In genomic region chr6:140572129-140572528, GRCh38 we compare ENCODE assay signal across 10 cellular contexts.
DNase-seq lines count a peak whose midpoint lies in the region; ATAC-seq and TF ChIP-seq lines count a peak whose summit lies in the region.
"Had no signal": no experiment of that assay in that cellular context is flagged by ENCODE, and none has a peak within 500 bp of the region (broad histone marks: within the 10 kb centered on the region; RNA-seq: fewer than 3 reads in every experiment).

No MANE protein-coding gene starts in this region.

- H3K27ac Mint-ChIP-seq in T-helper 2 cell treated with Interferon-gamma antibody and Interleukin-4, amounts not matched to agents 5 μg/mL and 100 μg/mL, for 36 hours = no peak overlapping the region

- H2AFZ ChIP-seq in SK-N-SH (ENCODE audit: low read depth) (peak overlapping the region; percentile 77), smooth muscle cell (ENCODE audit: low read depth) (peak overlapping the region; percentile 28)

- H3K9me3 ChIP-seq in SK-N-SH (no peaks in the 10 kb centered on the region), smooth muscle cell (replicated peaks; ENCODE audit: low read depth) (no peaks in the 10 kb centered on the region)
- H3K9me3 ChIP-seq: esophagus squamous epithelium had no signal

- H3K4me3 ChIP-seq in SK-N-SH (ENCODE audit: low read depth in 2 of 2, low read length in 1 of 2) (no peak overlapping the region), fibroblast of mammary gland (ENCODE audit: control insufficient read depth, low read depth, low read length) (no peak overlapping the region), smooth muscle cell (no peak overlapping the region)
- H3K4me3 ChIP-seq: esophagus squamous epithelium had no signal

- H3F3A ChIP-seq in SK-N-SH (replicated peaks; ENCODE audit: insufficient read depth) (peaks cover 41% of the 10 kb centered on the region), smooth muscle cell (ENCODE audit: low read depth) (no peaks in the 10 kb centered on the region)

- H3K9ac ChIP-seq in SK-N-SH = peak overlapping the region; percentile 64; the same call in 1 of the 2 replicates
- no peak overlapping the region for H3K9ac ChIP-seq in smooth muscle cell (ENCODE audit: low read depth)

- peaks cover 0 to 10% of the 10 kb centered on the region in 2 experiments for H3K36me3 ChIP-seq in SK-N-SH (replicated peaks in 1 of 2; ENCODE audit: control insufficient read depth in 1 of 2, insufficient read depth in 2 of 2, low read length in 1 of 2)
- H3K36me3 ChIP-seq in smooth muscle cell (ENCODE audit: low read depth) = no peaks in the 10 kb centered on the region
- H3K36me3 ChIP-seq: esophagus squamous epithelium had no signal

- H3K36me3 Mint-ChIP-seq in T-helper 2 cell treated with Interferon-gamma antibody and Interleukin-4, amounts not matched to agents 5 μg/mL and 100 μg/mL, for 36 hours (ENCODE audit: low read depth) = peaks cover 1% of the 10 kb centered on the region

- no peaks in the 10 kb centered on the region for H3K27me3 ChIP-seq in SK-N-SH (ENCODE audit: insufficient read depth)
- H3K27me3 ChIP-seq in smooth muscle cell (ENCODE audit: low read depth) = no peaks in the 10 kb centered on the region
- H3K27me3 ChIP-seq: esophagus squamous epithelium had no signal

- TF ChIP-seq CTCF in SK-N-SH (IDR thresholded peaks at IDR 0.05) (no peak), fibroblast of mammary gland (conservative IDR thresholded peaks at IDR 0.05; ENCODE audit: control insufficient read depth, insufficient read depth, low read depth, low read length) (no peak), smooth muscle cell (IDR thresholded peaks at IDR 0.05; ENCODE audit: borderline replicate concordance, insufficient read depth, poor library complexity, severe bottlenecking) (no peak)

- peaks cover 4% of the 10 kb centered on the region for H3K9me3 Mint-ChIP-seq in T-helper 2 cell treated with Interferon-gamma antibody and Interleukin-4, amounts not matched to agents 5 μg/mL and 100 μg/mL, for 36 hours

- POLR2A ChIA-PET in SK-N-SH (lab: Yijun Ruan, JAX) = no interaction called here

- H3K4me3 Mint-ChIP-seq in T-helper 2 cell treated with Interferon-gamma antibody and Interleukin-4, amounts not matched to agents 5 μg/mL and 100 μg/mL, for 36 hours = peak overlapping the region; percentile 7

- H3K4me1 ChIP-seq in SK-N-SH (ENCODE audit: control insufficient read depth in 1 of 2, insufficient read depth in 2 of 2, low read depth in 1 of 2, low read length in 1 of 2) = peaks cover 0 to 17% of the 10 kb centered on the region in 2 experiments; a peak in 3 of 4 replicates
- no peaks in the 10 kb centered on the region for H3K4me1 ChIP-seq in smooth muscle cell (ENCODE audit: low read depth)

- peaks cover 20% of the 10 kb centered on the region for H3K4me1 Mint-ChIP-seq in T-helper 2 cell treated with Interferon-gamma antibody and Interleukin-4, amounts not matched to agents 5 μg/mL and 100 μg/mL, for 36 hours (ENCODE audit: low read depth)

- no peak for TF ChIP-seq RAD21 in SK-N-SH (IDR thresholded peaks at IDR 0.05; ENCODE audit: low read length)

- CTCF ChIA-PET in SK-N-SH (lab: Yijun Ruan, JAX) = interaction anchor here (0.6 kb wide), 1 partner anchor 33 kb away, joined by 3 read pairs; no protein-coding TSS in a partner anchor

- H4K20me1 ChIP-seq in SK-N-SH (ENCODE audit: insufficient read depth) (no peaks in the 10 kb centered on the region), smooth muscle cell (ENCODE audit: low read depth) (no peaks in the 10 kb centered on the region)

- no peak for DNase-seq in T-helper 2 cell treated with Interferon-gamma antibody and Interleukin-4, amounts not matched to agents 5 μg/mL and 100 μg/mL, for 36 hours (ENCODE audit: low spot score)
- DNase-seq in T-helper 2 cell (no peak), SK-N-SH (no peak), fibroblast of mammary gland (ENCODE audit: low read depth) (peak; percentile 94), smooth muscle cell (lab: John Stamatoyannopoulos, UW; ENCODE audit: unreplicated experiment) (no peak), DMS53 (lab: John Stamatoyannopoulos, UW) (no peak)
- no peak for DNase-seq in activated CD4-positive, alpha-beta T cell treated with anti-CD3 and anti-CD28 coated beads, Interleukin-2, amount 50 U/mL, for 48 hours
- DNase-seq: esophagus squamous epithelium, occipital lobe had no signal

- ATAC-seq in GM18858 (IDR thresholded peaks at IDR 0.05; ENCODE audit: unreplicated experiment) = no peak

- peak overlapping the region; percentile 94 to 95; a peak in 3 of 4 replicates for H3K27ac ChIP-seq in SK-N-SH (ENCODE audit: low read depth in 2 of 2, low read length in 1 of 2)
- peak overlapping the region; percentile 60 for H3K27ac ChIP-seq in smooth muscle cell (ENCODE audit: low read depth)
- H3K27ac ChIP-seq: esophagus squamous epithelium had no signal

- H3K79me2 ChIP-seq in SK-N-SH (ENCODE audit: insufficient read depth) = no peaks in the 10 kb centered on the region; the same call in 1 of the 2 replicates
- H3K79me2 ChIP-seq in smooth muscle cell (ENCODE audit: low read depth) = no peaks in the 10 kb centered on the region

- H3K4me2 ChIP-seq in SK-N-SH = peak overlapping the region; percentile 53; the same call in 1 of the 2 replicates
- peak overlapping the region; percentile 23 for H3K4me2 ChIP-seq in smooth muscle cell

- TF ChIP-seq EP300 in SK-N-SH (IDR thresholded peaks at IDR 0.05; ENCODE audit: borderline replicate concordance in 1 of 2, low read depth in 1 of 2, low read length in 1 of 2) = peak; percentile 81 to 99

- peaks cover 3% of the 10 kb centered on the region for H3K27me3 Mint-ChIP-seq in T-helper 2 cell treated with Interferon-gamma antibody and Interleukin-4, amounts not matched to agents 5 μg/mL and 100 μg/mL, for 36 hours (ENCODE audit: low read depth)

- no peaks in the 10 kb centered on the region for H3K9me2 ChIP-seq in SK-N-SH

- WGBS in SK-N-SH (ENCODE audit: low lambda C conversion rate) = 7% methylated on average over 3 of the region's 3 CpGs
- 24% methylated on average over 3 of the region's 3 CpGs for WGBS in smooth muscle cell (ENCODE audit: low lambda C conversion rate)

TF ChIP-seq in SK-N-SH, 30 proteins besides CTCF, POLR2A, EP300 and RAD21 (continues in another document):
- TF ChIP-seq RCOR1 (IDR thresholded peaks at IDR 0.05; ENCODE audit: low read length) (no peak), TAF1 (IDR thresholded peaks at IDR 0.05; ENCODE audit: borderline replicate concordance, low read depth, low read length) (peak; percentile 45; the same call in 1 of the 2 replicates), YY1 (IDR thresholded peaks at IDR 0.05; ENCODE audit: low read depth) (peak; percentile 50; the same call in 1 of the 2 replicates), GATA2 (CRISPR knock-in tag; IDR thresholded peaks at IDR 0.05) (no peak), POLR2AphosphoS5 (IDR thresholded peaks at IDR 0.05; ENCODE audit: low read depth, low read length) (peak; percentile 82; the same call in 1 of the 2 replicates), USF1 (IDR thresholded peaks at IDR 0.05; ENCODE audit: borderline replicate concordance, low read depth) (no peak; the same call in 1 of the 2 replicates), GABPA (IDR thresholded peaks at IDR 0.05; ENCODE audit: low read depth) (0 out of 2 replicates have a peak, but pooled peaks have one; percentile 18), USF2 (IDR thresholded peaks at IDR 0.05; ENCODE audit: borderline replicate concordance, low read depth, low read length) (no peak), MEF2A (IDR thresholded peaks at IDR 0.05; ENCODE audit: borderline replicate concordance, low read depth) (peak; percentile 99), EZH2phosphoT487 (IDR thresholded peaks at IDR 0.05; ENCODE audit: borderline replicate concordance, low read depth) (no peak), FOSL2 (IDR thresholded peaks at IDR 0.05; ENCODE audit: borderline replicate concordance, low read depth) (peak; percentile 92), TEAD4 (IDR thresholded peaks at IDR 0.05; ENCODE audit: borderline replicate concordance, insufficient read depth) (peak; percentile 95), PBX3 (IDR thresholded peaks at IDR 0.05) (peak; percentile 96), JUND (IDR thresholded peaks at IDR 0.05) (peak; percentile 97), FOXJ3 (CRISPR knock-in tag; IDR thresholded peaks at IDR 0.05) (no peak), NRF1 (IDR thresholded peaks at IDR 0.05; ENCODE audit: low read depth, low read length) (no peak), TCF12 (IDR thresholded peaks at IDR 0.05) (peak; percentile 96), RXRA (IDR thresholded peaks at IDR 0.05; ENCODE audit: borderline replicate concordance, low read depth) (peak; percentile 77; the same call in 1 of the 2 replicates)
- TF ChIP-seq, protein P1, sequence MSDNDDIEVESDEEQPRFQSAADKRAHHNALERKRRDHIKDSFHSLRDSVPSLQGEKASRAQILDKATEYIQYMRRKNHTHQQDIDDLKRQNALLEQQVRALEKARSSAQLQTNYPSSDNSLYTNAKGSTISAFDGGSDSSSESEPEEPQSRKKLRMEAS (IDR thresholded peaks at IDR 0.05; ENCODE audit: low read depth) = 0 out of 2 replicates have a peak, but pooled peaks have one; percentile 61
